ENCODE assay signal across 12 cellular contexts in the genomic region with DNA sequence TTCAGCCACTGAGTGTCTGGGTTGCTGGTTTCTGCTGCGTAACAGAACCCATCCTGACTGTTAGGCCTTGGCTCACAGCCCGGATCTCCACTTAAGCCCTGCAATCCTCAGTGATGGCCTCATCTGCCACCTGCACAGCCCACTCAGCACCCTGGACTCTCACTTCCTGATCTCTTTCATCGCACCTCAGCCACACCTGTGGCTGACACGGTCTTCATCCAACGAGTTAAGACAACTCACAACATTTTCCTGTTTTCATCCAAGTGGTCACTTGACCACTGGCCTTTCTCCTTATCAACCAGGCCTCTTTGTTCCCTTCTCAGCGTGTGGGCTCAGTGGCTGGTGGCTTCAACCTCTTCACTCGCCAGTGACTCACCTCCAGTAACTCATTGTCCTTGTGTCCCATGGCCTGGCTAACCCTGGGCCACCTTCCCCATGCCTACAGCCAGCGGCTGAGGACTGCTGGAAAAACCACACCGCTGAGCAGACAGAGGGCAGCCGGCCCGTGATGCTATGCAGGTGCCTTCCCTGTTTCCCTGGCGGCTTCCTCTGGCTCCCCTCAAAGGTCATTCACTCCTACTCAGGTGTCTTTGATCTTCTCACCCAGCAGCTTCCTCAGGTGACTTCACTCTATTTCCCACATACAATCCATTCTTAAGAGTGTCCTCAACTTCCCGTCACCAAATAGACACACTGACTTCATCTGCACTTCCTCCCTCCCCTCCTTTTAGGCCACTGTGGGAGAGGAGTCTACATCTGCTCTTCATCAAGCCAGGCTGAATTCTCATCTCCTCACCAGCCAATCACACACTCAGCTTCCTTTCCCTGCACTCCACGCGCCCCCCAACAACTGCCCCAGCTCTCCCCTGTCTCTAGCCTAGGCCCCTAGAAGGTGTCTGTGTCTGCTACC. TPM values are rescaled to one million over a fixed set of nuclear protein-coding genes. Genes with fewer than 3 reads are reported as not detected.
A peak's percentile ranks its signal among the peaks of the same experiment; 100 is the strongest.
DNase-seq lines count a peak whose midpoint lies in the region; ATAC-seq and TF ChIP-seq lines count a peak whose summit lies in the region.
"Had no signal": no experiment of that assay in that cellular context is flagged by ENCODE, and none has a peak within 500 bp of the region (broad histone marks: within the 10 kb centered on the region; RNA-seq: fewer than 3 reads in every experiment).

No MANE protein-coding gene starts in this region.

- no peaks in the 10 kb centered on the region for H3K4me1 Mint-ChIP-seq in activated naive CD8-positive, alpha-beta T cell (ENCODE audit: low read depth)
- H3K4me1 Mint-ChIP-seq in activated naive CD8-positive, alpha-beta T cell treated with anti-CD3 and anti-CD28 coated beads for 36 hours: peaks cover 3% of the 10 kb centered on the region
- H3K4me1 Mint-ChIP-seq in effector memory CD8-positive, alpha-beta T cell (ENCODE audit: low read depth in 2 of 2): no peaks in the 10 kb centered on the region
- peaks cover 15 to 23% of the 10 kb centered on the region in 2 donors for H3K4me1 Mint-ChIP-seq in stimulated activated naive B cell treated with anti-CD40 and anti-IgM and Interleukin-4, amounts not matched to agents 10 μg/mL and 1 μg/mL and 100 μg/mL, for 72 hours
- H3K4me1 Mint-ChIP-seq in CD8-positive, alpha-beta T cell (ENCODE audit: low read depth): no peaks in the 10 kb centered on the region

- H3K27ac Mint-ChIP-seq in activated naive CD8-positive, alpha-beta T cell: peak overlapping the region; percentile 23
- H3K27ac Mint-ChIP-seq in activated naive CD8-positive, alpha-beta T cell treated with anti-CD3 and anti-CD28 coated beads for 36 hours: no peak overlapping the region
- peak overlapping the region; percentile 4 to 5 for H3K27ac Mint-ChIP-seq in effector memory CD8-positive, alpha-beta T cell
- peak overlapping the region; percentile 48 for H3K27ac Mint-ChIP-seq in stimulated activated naive B cell treated with anti-CD40 and anti-IgM and Interleukin-4, amounts not matched to agents 10 μg/mL and 1 μg/mL and 100 μg/mL, for 72 hours
- no peak overlapping the region for H3K27ac Mint-ChIP-seq in CD8-positive, alpha-beta T cell

- ATAC-seq in effector memory CD8-positive, alpha-beta T cell (replicated peaks): no peak
- ATAC-seq in stimulated activated naive B cell treated with anti-CD40 and anti-IgM and Interleukin-4, amounts not matched to agents 10 μg/mL and 1 μg/mL and 100 μg/mL, for 72 hours (replicated peaks): peak; percentile 53 to 54
- ATAC-seq in CD8-positive, alpha-beta T cell: no peak
- ATAC-seq in HG02885 (IDR thresholded peaks at IDR 0.05; ENCODE audit: poor library complexity, unreplicated experiment): no peak
- no peak for ATAC-seq in HG02798 (IDR thresholded peaks at IDR 0.05; ENCODE audit: poor library complexity, unreplicated experiment)

- no peak overlapping the region for H3K4me3 Mint-ChIP-seq in activated naive CD8-positive, alpha-beta T cell
- no peak overlapping the region for H3K4me3 Mint-ChIP-seq in activated naive CD8-positive, alpha-beta T cell treated with anti-CD3 and anti-CD28 coated beads for 36 hours
- no peak overlapping the region for H3K4me3 Mint-ChIP-seq in effector memory CD8-positive, alpha-beta T cell
- H3K4me3 Mint-ChIP-seq in stimulated activated naive B cell treated with anti-CD40 and anti-IgM and Interleukin-4, amounts not matched to agents 10 μg/mL and 1 μg/mL and 100 μg/mL, for 72 hours: no peak overlapping the region
- no peak overlapping the region for H3K4me3 Mint-ChIP-seq in CD8-positive, alpha-beta T cell
- H3K4me3 Mint-ChIP-seq: immature natural killer cell had no signal

- no peaks in the 10 kb centered on the region for H3K9me3 ChIP-seq in CD8-positive, alpha-beta T cell (ENCODE audit: low read length)
- H3K9me3 ChIP-seq: Caco-2, upper lobe of left lung had no signal

- H3K27me3 ChIP-seq in CD8-positive, alpha-beta T cell (ENCODE audit: insufficient read depth, low read length): no peaks in the 10 kb centered on the region
- H3K27me3 ChIP-seq: upper lobe of left lung had no signal

- H3K9me3 Mint-ChIP-seq in activated naive CD8-positive, alpha-beta T cell (ENCODE audit: low read depth): no peaks in the 10 kb centered on the region
- H3K9me3 Mint-ChIP-seq in activated naive CD8-positive, alpha-beta T cell treated with anti-CD3 and anti-CD28 coated beads for 36 hours: no peaks in the 10 kb centered on the region
- no peaks in the 10 kb centered on the region for H3K9me3 Mint-ChIP-seq in effector memory CD8-positive, alpha-beta T cell
- no peaks in the 10 kb centered on the region for H3K9me3 Mint-ChIP-seq in stimulated activated naive B cell treated with anti-CD40 and anti-IgM and Interleukin-4, amounts not matched to agents 10 μg/mL and 1 μg/mL and 100 μg/mL, for 72 hours
- no peaks in the 10 kb centered on the region for H3K9me3 Mint-ChIP-seq in CD8-positive, alpha-beta T cell
- H3K9me3 Mint-ChIP-seq: immature natural killer cell had no signal

- no peaks in the 10 kb centered on the region for H3K36me3 Mint-ChIP-seq in activated naive CD8-positive, alpha-beta T cell
- H3K36me3 Mint-ChIP-seq in activated naive CD8-positive, alpha-beta T cell treated with anti-CD3 and anti-CD28 coated beads for 36 hours: no peaks in the 10 kb centered on the region
- H3K36me3 Mint-ChIP-seq in effector memory CD8-positive, alpha-beta T cell (ENCODE audit: insufficient read depth): peaks cover 5% of the 10 kb centered on the region
- H3K36me3 Mint-ChIP-seq in stimulated activated naive B cell treated with anti-CD40 and anti-IgM and Interleukin-4, amounts not matched to agents 10 μg/mL and 1 μg/mL and 100 μg/mL, for 72 hours: peaks cover 1 to 6% of the 10 kb centered on the region in 2 donors
- H3K36me3 Mint-ChIP-seq in CD8-positive, alpha-beta T cell: no peaks in the 10 kb centered on the region
- H3K36me3 Mint-ChIP-seq: immature natural killer cell had no signal

- no peak for TF ChIP-seq CTCF in CD8-positive, alpha-beta T cell (IDR thresholded peaks at IDR 0.05)

- no peaks in the 10 kb centered on the region for H3K27me3 Mint-ChIP-seq in activated naive CD8-positive, alpha-beta T cell
- H3K27me3 Mint-ChIP-seq in activated naive CD8-positive, alpha-beta T cell treated with anti-CD3 and anti-CD28 coated beads for 36 hours: no peaks in the 10 kb centered on the region
- no peaks in the 10 kb centered on the region for H3K27me3 Mint-ChIP-seq in effector memory CD8-positive, alpha-beta T cell
- H3K27me3 Mint-ChIP-seq in stimulated activated naive B cell treated with anti-CD40 and anti-IgM and Interleukin-4, amounts not matched to agents 10 μg/mL and 1 μg/mL and 100 μg/mL, for 72 hours: no peaks in the 10 kb centered on the region
- no peaks in the 10 kb centered on the region for H3K27me3 Mint-ChIP-seq in CD8-positive, alpha-beta T cell (ENCODE audit: low read depth)

- H3K4me3 ChIP-seq in CD8-positive, alpha-beta T cell (ENCODE audit: low read depth, low read length): no peak overlapping the region
- H3K4me3 ChIP-seq: upper lobe of left lung had no signal

- no peaks in the 10 kb centered on the region for H3K4me1 ChIP-seq in CD8-positive, alpha-beta T cell (ENCODE audit: insufficient read depth, low read length)

- DNase-seq in activated naive CD8-positive, alpha-beta T cell treated with anti-CD3 and anti-CD28 coated beads for 36 hours: no peak
- peak; percentile 47 for DNase-seq in NCI-H82 treated with DMSO at 0.1 percent for 48 hours (lab: John Stamatoyannopoulos, UW; ENCODE audit: unreplicated experiment)
- no peak for DNase-seq in effector memory CD8-positive, alpha-beta T cell
- DNase-seq in stimulated activated naive B cell treated with anti-CD40 and anti-IgM and Interleukin-4, amounts not matched to agents 10 μg/mL and 1 μg/mL and 100 μg/mL, for 72 hours: no peak
- DNase-seq in CD8-positive, alpha-beta T cell: no peak
- DNase-seq: Caco-2; central memory CD4-positive, alpha-beta T cell; immature natural killer cell had no signal

- CTCF ChIA-PET in CD8-positive, alpha-beta T cell (lab: Charles Lee): no interaction called here

- POLR2A ChIA-PET in CD8-positive, alpha-beta T cell (lab: Charles Lee): no interaction called here

- no peak overlapping the region for H3K27ac ChIP-seq in CD8-positive, alpha-beta T cell (ENCODE audit: low read depth, low read length)
- H3K27ac ChIP-seq: upper lobe of left lung had no signal

- no peaks in the 10 kb centered on the region for H3K36me3 ChIP-seq in CD8-positive, alpha-beta T cell (ENCODE audit: insufficient read depth, low read length)
- H3K36me3 ChIP-seq: upper lobe of left lung had no signal

- intact Hi-C loops in CD8-positive, alpha-beta T cell (cut with DNase I, micrococcal nuclease): no loop called here

RNA-seq across cellular contexts. Expression of a gene that starts 19.9 kb away (rescaled TPM):
- total RNA-seq in activated naive CD8-positive, alpha-beta T cell treated with anti-CD3 and anti-CD28 coated beads for 36 hours: not detected
- total RNA-seq in CD8-positive, alpha-beta T cell: under 1 TPM; 0.43 to 0.75 TPM
- total RNA-seq: Caco-2 had no signal

Comparison
In these comparisons a context has a peak if more than half of its experiments do, and no peak if none do; other contexts are left out.
1. H3K27ac Mint-ChIP-seq: peak in activated naive CD8-positive, alpha-beta T cell (single experiment), effector memory CD8-positive, alpha-beta T cell (2 of 2) and stimulated activated naive B cell treated with anti-CD40 and anti-IgM and Interleukin-4, amounts not matched to agents 10 μg/mL and 1 μg/mL and 100 μg/mL, for 72 hours (single experiment); none in activated naive CD8-positive, alpha-beta T cell treated with anti-CD3 and anti-CD28 coated beads for 36 hours (single experiment) and CD8-positive, alpha-beta T cell (single experiment).
2. ATAC-seq: peak in stimulated activated naive B cell treated with anti-CD40 and anti-IgM and Interleukin-4, amounts not matched to agents 10 μg/mL and 1 μg/mL and 100 μg/mL, for 72 hours (2 of 2); none in effector memory CD8-positive, alpha-beta T cell (single experiment), CD8-positive, alpha-beta T cell (single experiment), HG02885 (single experiment) and HG02798 (single experiment).